In the genomic region with DNA sequence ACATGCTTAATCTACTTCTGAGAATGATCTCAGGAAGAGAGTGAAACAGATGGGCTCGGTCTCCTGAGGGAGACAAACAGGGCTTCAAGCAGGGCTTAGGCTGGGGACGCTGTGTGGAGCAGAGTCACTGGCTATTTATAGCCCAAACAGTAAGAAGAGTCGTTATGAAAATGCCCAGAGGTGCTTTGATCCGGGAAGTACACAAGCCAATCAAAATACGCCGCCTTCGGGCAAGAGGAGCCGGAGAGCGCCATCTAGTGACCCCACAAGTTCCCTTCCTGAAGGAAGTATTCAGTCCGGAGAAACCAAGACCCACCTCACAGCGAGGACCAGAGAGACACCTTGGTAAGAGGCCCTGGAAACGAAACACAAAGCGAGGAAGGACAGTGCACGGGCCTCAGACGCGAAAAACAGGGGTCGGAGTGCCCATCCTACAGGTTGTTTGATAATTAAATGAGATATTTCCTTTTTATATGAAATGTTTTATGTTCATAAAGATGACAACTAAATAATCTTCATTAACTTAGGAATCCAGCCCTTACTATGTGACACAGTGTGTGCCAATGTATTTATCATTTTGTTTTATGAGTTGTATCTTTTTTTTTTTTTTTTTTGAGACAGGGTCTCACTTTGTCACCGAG, we compare ENCODE assay signal across 8 cellular contexts. TPM values are rescaled to one million over a fixed set of nuclear protein-coding genes. Genes with fewer than 3 reads are reported as not detected.
A peak's percentile ranks its signal among the peaks of the same experiment; 100 is the strongest.
DNase-seq lines count a peak whose midpoint lies in the region; ATAC-seq and TF ChIP-seq lines count a peak whose summit lies in the region.

No MANE protein-coding gene starts in this region.

- peaks cover 17% of the 10 kb centered on the region for H3K4me1 ChIP-seq in OCI-LY3 (ENCODE audit: low read length)
- no peaks in the 10 kb centered on the region for H3K4me1 ChIP-seq in naive thymus-derived CD4-positive, alpha-beta T cell (ENCODE audit: control insufficient read depth in 2 of 2, insufficient read depth in 2 of 2, low read length in 2 of 2)

- ATAC-seq in GM21619 (IDR thresholded peaks at IDR 0.05; ENCODE audit: unreplicated experiment) = peak; percentile 96
- peak; percentile 98 for ATAC-seq in naive thymus-derived CD4-positive, alpha-beta T cell

- peak overlapping the region; percentile 52 for H3K4me2 ChIP-seq in OCI-LY3 (ENCODE audit: low read length)

- peaks cover 0 to 11% (median 7%) of the 10 kb centered on the region in 7 donors for H3K4me1 Mint-ChIP-seq in naive thymus-derived CD4-positive, alpha-beta T cell

- intact Hi-C loops in naive thymus-derived CD4-positive, alpha-beta T cell (cut with micrococcal nuclease) = loop anchor here (1.0 to 5.0 kb wide), 9 partner anchors 10 to 1547 kb away; a partner anchor contains a TSS

- no peaks in the 10 kb centered on the region for H3K36me3 ChIP-seq in OCI-LY3 (replicated peaks; ENCODE audit: low read depth, low read length)
- H3K36me3 ChIP-seq in naive thymus-derived CD4-positive, alpha-beta T cell (ENCODE audit: control insufficient read depth in 2 of 3, insufficient read depth in 3 of 3, low read length in 3 of 3) = no peaks in the 10 kb centered on the region

- TF ChIP-seq CTCF in OCI-LY3 (IDR thresholded peaks at IDR 0.05; ENCODE audit: low read depth, low read length) (peak; percentile 89), epithelial cell of proximal tubule (conservative IDR thresholded peaks at IDR 0.05; ENCODE audit: low read depth, low read length) (peak; percentile 92)

- peaks cover 0 to 10% (median 0%) of the 10 kb centered on the region in 5 donors for H3K27me3 Mint-ChIP-seq in naive thymus-derived CD4-positive, alpha-beta T cell

- H4K20me1 ChIP-seq in OCI-LY3 (ENCODE audit: insufficient read depth, low read length) = no peaks in the 10 kb centered on the region

- POLR2A ChIA-PET in naive thymus-derived CD4-positive, alpha-beta T cell (lab: Charles Lee) = no interaction called here

- peaks cover 0 to 8% (median 2%) of the 10 kb centered on the region in 11 donors for H3K9me3 Mint-ChIP-seq in naive thymus-derived CD4-positive, alpha-beta T cell

- peak overlapping the region in 2 of 9 donors; percentile 13 to 39 for H3K27ac Mint-ChIP-seq in naive thymus-derived CD4-positive, alpha-beta T cell

- H3K36me3 Mint-ChIP-seq in naive thymus-derived CD4-positive, alpha-beta T cell = no peaks in the 10 kb centered on the region

- H3K9ac ChIP-seq in OCI-LY3 (ENCODE audit: low read length) = peak overlapping the region; percentile 53

- H3K9me3 ChIP-seq in OCI-LY3 (ENCODE audit: insufficient read depth, low read length) = no peaks in the 10 kb centered on the region
- H3K9me3 ChIP-seq in naive thymus-derived CD4-positive, alpha-beta T cell (ENCODE audit: control insufficient read depth in 2 of 3, low read length in 3 of 3) = no peaks in the 10 kb centered on the region

- peak overlapping the region; percentile 28 for H3K27ac ChIP-seq in OCI-LY3 (ENCODE audit: low read length)
- H3K27ac ChIP-seq in naive thymus-derived CD4-positive, alpha-beta T cell (ENCODE audit: low read depth, low read length) = no peak overlapping the region

- no peaks in the 10 kb centered on the region for H3K79me2 ChIP-seq in OCI-LY3 (ENCODE audit: low read length)

- H3K27me3 ChIP-seq in OCI-LY3 (ENCODE audit: low read depth, low read length) = no peaks in the 10 kb centered on the region
- no peaks in the 10 kb centered on the region for H3K27me3 ChIP-seq in naive thymus-derived CD4-positive, alpha-beta T cell (ENCODE audit: control insufficient read depth in 2 of 2, insufficient read depth in 2 of 2, low read length in 2 of 2)

- CTCF ChIA-PET in naive thymus-derived CD4-positive, alpha-beta T cell (lab: Charles Lee) = interaction anchor here (0.7 kb wide), 2 partner anchors 67 to 118 kb away, joined by 3 to 4 read pairs; no protein-coding TSS in a partner anchor

- H2AFZ ChIP-seq in OCI-LY3 (ENCODE audit: low read depth, low read length) = peak overlapping the region; percentile 83

- no peak overlapping the region for H3K4me3 ChIP-seq in Jurkat, Clone E6-1 (ENCODE audit: low read length)
- peak overlapping the region; percentile 60 for H3K4me3 ChIP-seq in OCI-LY3 (ENCODE audit: low read length)
- H3K4me3 ChIP-seq in epithelial cell of proximal tubule (ENCODE audit: low read depth, low read length) = peak overlapping the region; percentile 34
- peak overlapping the region; percentile 26 for H3K4me3 ChIP-seq in naive thymus-derived CD4-positive, alpha-beta T cell (ENCODE audit: low read length)

- DNase-seq in DMS53 (lab: John Stamatoyannopoulos, UW) = peak; percentile 98
- peak; percentile 93 for DNase-seq in Jurkat, Clone E6-1 (ENCODE audit: low read depth, low spot score)
- DNase-seq in activated CD8-positive, alpha-beta memory T cell treated with anti-CD3 and anti-CD28 coated beads, Interleukin-2, amount 50 U/mL, for 48 hours = peak; percentile 85
- DNase-seq in epithelial cell of proximal tubule (ENCODE audit: low read depth) = peak; percentile 63
- peak; percentile 48 to 81 (median 74) for DNase-seq in naive thymus-derived CD4-positive, alpha-beta T cell
- peak; percentile 61 to 72 for DNase-seq in stimulated activated CD8-positive, alpha-beta memory T cell treated with anti-CD3 and anti-CD28 coated beads, Interleukin-7, amount 100 ng/mL, for 4 hours (ENCODE audit: low read depth in 2 of 2)

- peak overlapping the region; percentile 30 to 76 (median 70) for H3K4me3 Mint-ChIP-seq in naive thymus-derived CD4-positive, alpha-beta T cell

RNA-seq across cellular contexts. Expression of a gene that starts 25.0 kb away (rescaled TPM):
- polyA plus RNA-seq in Jurkat, Clone E6-1 (2012; ENCODE audit: insufficient read depth, insufficient read length) = 82.1 TPM
- total RNA-seq in epithelial cell of proximal tubule = 40.8 and 42.1 TPM in 2 replicates
- 10 to 100 TPM in 1 of 5 experiments, 1 to 10 TPM in 4; 3.5 to 14.5 (median 5.3) TPM for total RNA-seq in naive thymus-derived CD4-positive, alpha-beta T cell
- polyA plus RNA-seq in naive thymus-derived CD4-positive, alpha-beta T cell = 1 to 10 TPM; 5.2 to 7.0 TPM
